8 cellular contexts compared by ENCODE assay signal in genomic region chr10:93462881-93463280, GRCh38. TPM values are rescaled to one million over a fixed set of nuclear protein-coding genes. Genes with fewer than 3 reads are reported as not detected.
DNase-seq lines count a peak whose midpoint lies in the region; TF ChIP-seq lines count a peak whose summit lies in the region.

No MANE protein-coding gene starts in this region.

- H3K9me3 Mint-ChIP-seq in type B pancreatic cell: peaks cover 6% of the 10 kb centered on the region

- peak overlapping the region; percentile 25 for H3K27ac Mint-ChIP-seq in type B pancreatic cell

- H3K4me3 Mint-ChIP-seq in type B pancreatic cell: no peak overlapping the region

- H3K36me3 Mint-ChIP-seq in type B pancreatic cell: no peaks in the 10 kb centered on the region

- TF ChIP-seq CTCF in type B pancreatic cell (conservative IDR thresholded peaks at IDR 0.05): no peak

- no peaks in the 10 kb centered on the region for H3K27me3 Mint-ChIP-seq in type B pancreatic cell

- peaks cover 45% of the 10 kb centered on the region for H3K4me1 Mint-ChIP-seq in type B pancreatic cell (ENCODE audit: unreplicated experiment)

- DNase-seq in activated effector memory CD4-positive, alpha-beta T cell treated with anti-CD3 and anti-CD28 coated beads, Interleukin-2, amount 50 U/mL, for 16 hours: peak; percentile 74
- no peak for DNase-seq in activated effector memory CD4-positive, alpha-beta T cell treated with Interleukin-2 at 50 U/mL for 16 hours
- DNase-seq in activated T-cell treated with anti-CD3 and anti-CD28 coated beads, Interleukin-2, amount 50 U/mL, for 48 hours: peak; percentile 60 to 69
- DNase-seq in left kidney (ENCODE audit: low read depth, low spot score) (peak; percentile 72), type B pancreatic cell (ENCODE audit: extremely low spot score, unreplicated experiment) (no peak), NCI-H1417 treated with DMSO at 0.1 percent for 48 hours (lab: John Stamatoyannopoulos, UW) (no peak), activated gamma-delta T cell (lab: John Stamatoyannopoulos, UW) (no peak), cerebellar cortex (ENCODE audit: low spot score) (no peak)

RNA-seq across cellular contexts. Expression of gene MYOF, which starts 19.3 kb away (rescaled TPM):
- total RNA-seq in type B pancreatic cell (ENCODE audit: low replicate concordance): 49.4 and 79.8 TPM in 2 replicates

RNA-seq across cellular contexts. Expression of gene CEP55, which starts 33.5 kb away (rescaled TPM):
- total RNA-seq in type B pancreatic cell (ENCODE audit: low replicate concordance): 7.4 and 14.8 TPM in 2 replicates

Comparison
In these comparisons a context has a peak if more than half of its experiments do, and no peak if none do; other contexts are left out.
1. DNase-seq: peak in activated effector memory CD4-positive, alpha-beta T cell treated with anti-CD3 and anti-CD28 coated beads, Interleukin-2, amount 50 U/mL, for 16 hours (single experiment), activated T-cell treated with anti-CD3 and anti-CD28 coated beads, Interleukin-2, amount 50 U/mL, for 48 hours (2 of 2) and left kidney (single experiment); none in activated effector memory CD4-positive, alpha-beta T cell treated with Interleukin-2 at 50 U/mL for 16 hours (single experiment), type B pancreatic cell (single experiment), NCI-H1417 treated with DMSO at 0.1 percent for 48 hours (single experiment), activated gamma-delta T cell (single experiment) and cerebellar cortex (single experiment).